9 cellular contexts compared by ENCODE assay signal in genomic region chr18:43563780-43564179, GRCh38.
DNase-seq lines count a peak whose midpoint lies in the region; ATAC-seq and TF ChIP-seq lines count a peak whose summit lies in the region.
"Had no signal": no experiment of that assay in that cellular context is flagged by ENCODE, and none has a peak within 500 bp of the region (broad histone marks: within the 10 kb centered on the region; RNA-seq: fewer than 3 reads in every experiment).

No MANE protein-coding gene starts in this region.

- no peak overlapping the region for H3K4me3 Mint-ChIP-seq in endothelial cell (ENCODE audit: unreplicated experiment)
- H3K4me3 Mint-ChIP-seq in nephron progenitor cell: no peak overlapping the region
- no peak overlapping the region for H3K4me3 Mint-ChIP-seq in activated CD4-positive, alpha-beta T cell treated with anti-CD3 and anti-CD28 coated beads, Interleukin-2, amount 10 ng/mL, durations not matched to agents 24 days and 14 days
- H3K4me3 Mint-ChIP-seq: memory B cell had no signal

- DNase-seq in ELF-1 (ENCODE audit: low read depth, low spot score): peak; percentile 23
- DNase-seq in NCI-H82 treated with DMSO at 0.1 percent for 48 hours (lab: John Stamatoyannopoulos, UW; ENCODE audit: unreplicated experiment): peak; percentile 52
- DNase-seq in endothelial cell (ENCODE audit: low spot score): peak; percentile 52
- DNase-seq in nephron progenitor cell: peak; percentile 26
- DNase-seq in stimulated activated CD4-positive, alpha-beta T cell treated with anti-CD3 and anti-CD28 coated beads, Interleukin-12 subunit alpha, Interleukin-12 subunit beta, amount 100 ng/mL, for 4 hours: no peak
- no peak for DNase-seq in activated CD4-positive, alpha-beta T cell treated with anti-CD3 and anti-CD28 coated beads, Interleukin-2, amount 10 ng/mL, durations not matched to agents 24 days and 14 days

- intact Hi-C loops in activated CD4-positive, alpha-beta T cell treated with anti-CD3 and anti-CD28 coated beads, Interleukin-2, amount 10 ng/mL, durations not matched to agents 24 days and 14 days (cut with micrococcal nuclease): no loop called here

- H3K4me1 Mint-ChIP-seq in endothelial cell (ENCODE audit: unreplicated experiment) (no peaks in the 10 kb centered on the region), nephron progenitor cell (peaks cover 21% of the 10 kb centered on the region)
- no peaks in the 10 kb centered on the region for H3K4me1 Mint-ChIP-seq in activated CD4-positive, alpha-beta T cell treated with anti-CD3 and anti-CD28 coated beads, Interleukin-2, amount 10 ng/mL, durations not matched to agents 24 days and 14 days
- H3K4me1 Mint-ChIP-seq: memory B cell had no signal

- H3K27me3 Mint-ChIP-seq in endothelial cell (ENCODE audit: unreplicated experiment): no peaks in the 10 kb centered on the region
- H3K27me3 Mint-ChIP-seq in nephron progenitor cell (ENCODE audit: low read depth, poor library complexity): no peaks in the 10 kb centered on the region
- H3K27me3 Mint-ChIP-seq in activated CD4-positive, alpha-beta T cell treated with anti-CD3 and anti-CD28 coated beads, Interleukin-2, amount 10 ng/mL, durations not matched to agents 24 days and 14 days: no peaks in the 10 kb centered on the region

- H3K27ac Mint-ChIP-seq in endothelial cell (ENCODE audit: unreplicated experiment) (no peak overlapping the region), nephron progenitor cell (no peak overlapping the region)
- no peak overlapping the region for H3K27ac Mint-ChIP-seq in activated CD4-positive, alpha-beta T cell treated with anti-CD3 and anti-CD28 coated beads, Interleukin-2, amount 10 ng/mL, durations not matched to agents 24 days and 14 days
- H3K27ac Mint-ChIP-seq: memory B cell had no signal

- TF ChIP-seq CTCF in endothelial cell (IDR thresholded peaks at IDR 0.05; ENCODE audit: unreplicated experiment) (peak; percentile 32), nephron progenitor cell (IDR thresholded peaks at IDR 0.05) (peak; percentile 58)

- ATAC-seq in HG03280 (IDR thresholded peaks at IDR 0.05; ENCODE audit: unreplicated experiment) (peak; percentile 66), HG03439 (IDR thresholded peaks at IDR 0.05; ENCODE audit: unreplicated experiment) (no peak)

- no peaks in the 10 kb centered on the region for H3K9me3 Mint-ChIP-seq in endothelial cell (ENCODE audit: unreplicated experiment)
- peaks cover 1% of the 10 kb centered on the region for H3K9me3 Mint-ChIP-seq in nephron progenitor cell
- no peaks in the 10 kb centered on the region for H3K9me3 Mint-ChIP-seq in activated CD4-positive, alpha-beta T cell treated with anti-CD3 and anti-CD28 coated beads, Interleukin-2, amount 10 ng/mL, durations not matched to agents 24 days and 14 days
- H3K9me3 Mint-ChIP-seq: memory B cell had no signal

- H3K36me3 Mint-ChIP-seq in endothelial cell (ENCODE audit: low read depth, unreplicated experiment) (no peaks in the 10 kb centered on the region), nephron progenitor cell (ENCODE audit: low read depth) (no peaks in the 10 kb centered on the region)
- H3K36me3 Mint-ChIP-seq in activated CD4-positive, alpha-beta T cell treated with anti-CD3 and anti-CD28 coated beads, Interleukin-2, amount 10 ng/mL, durations not matched to agents 24 days and 14 days (ENCODE audit: low read depth): no peaks in the 10 kb centered on the region
- H3K36me3 Mint-ChIP-seq: memory B cell had no signal

Comparison
In these comparisons a context has a peak if more than half of its experiments do, and no peak if none do; other contexts are left out.
1. DNase-seq: peak in ELF-1 (single experiment), NCI-H82 treated with DMSO at 0.1 percent for 48 hours (single experiment), endothelial cell (single experiment) and nephron progenitor cell (single experiment); none in stimulated activated CD4-positive, alpha-beta T cell treated with anti-CD3 and anti-CD28 coated beads, Interleukin-12 subunit alpha, Interleukin-12 subunit beta, amount 100 ng/mL, for 4 hours (single experiment) and activated CD4-positive, alpha-beta T cell treated with anti-CD3 and anti-CD28 coated beads, Interleukin-2, amount 10 ng/mL, durations not matched to agents 24 days and 14 days (single experiment).